ENCODE assay signal across 18 cellular contexts in genomic region chr16:24966599-24966998, GRCh38.
"Had no signal": no experiment of that assay in that cellular context is flagged by ENCODE, and none has a peak within 500 bp of the region (broad histone marks: within the 10 kb centered on the region; RNA-seq: fewer than 3 reads in every experiment).

No MANE protein-coding gene starts in this region.

- H3K27me3 Mint-ChIP-seq: dendritic cell treated with granulocyte-macrophage colony-stimulating factor and Interleukin-4, amounts not matched to agents 40 ng/mL and 50 ng/mL, for 4 days; effector memory CD8-positive, alpha-beta T cell had no signal

- H3K27ac Mint-ChIP-seq: dendritic cell treated with granulocyte-macrophage colony-stimulating factor and Interleukin-4, amounts not matched to agents 40 ng/mL and 50 ng/mL, for 4 days had no signal

- ATAC-seq: effector memory CD8-positive, alpha-beta T cell; gastroesophageal sphincter; natural killer cell had no signal

- H3K9me3 ChIP-seq: esophagus squamous epithelium, gastroesophageal sphincter, ovary, sigmoid colon, suprapubic skin, thyroid gland, upper lobe of left lung, uterus had no signal

- H3K4me3 Mint-ChIP-seq: dendritic cell treated with granulocyte-macrophage colony-stimulating factor and Interleukin-4, amounts not matched to agents 40 ng/mL and 50 ng/mL, for 4 days; effector memory CD8-positive, alpha-beta T cell; natural killer cell; neural crest cell had no signal

- DNase-seq: effector memory CD8-positive, alpha-beta T cell; esophagus squamous epithelium; foreskin fibroblast; glutamatergic neuron; mammary epithelial cell; natural killer cell; nucleus accumbens; ovary; sigmoid colon; stimulated activated CD4-positive, alpha-beta T cell treated with anti-CD3 and anti-CD28 coated beads, Interleukin-12 subunit alpha, Interleukin-12 subunit beta, amount 100 ng/mL, for 4 hours; stimulated activated naive CD4-positive, alpha-beta T cell treated with Interleukin-2 at 50 U/mL for 16 hours; thyroid gland; upper lobe of left lung; uterus had no signal

- H3K9me3 Mint-ChIP-seq: dendritic cell treated with granulocyte-macrophage colony-stimulating factor and Interleukin-4, amounts not matched to agents 40 ng/mL and 50 ng/mL, for 4 days; effector memory CD8-positive, alpha-beta T cell; natural killer cell had no signal

- H3K4me1 Mint-ChIP-seq: natural killer cell, neural crest cell had no signal
